Comparison of ENCODE assay signal across 8 cellular contexts in genomic region chr19:1275260-1275975, GRCh38. TPM values are rescaled to one million over a fixed set of nuclear protein-coding genes. Genes with fewer than 3 reads are reported as not detected.
A peak's percentile ranks its signal among the peaks of the same experiment; 100 is the strongest.
DNase-seq lines count a peak whose midpoint lies in the region; ATAC-seq and TF ChIP-seq lines count a peak whose summit lies in the region.

TSS of gene FAM174C (plus strand) at chr19:1275530. CDS start at chr19:1275550, 20 bp downstream.

- H3K36me3 ChIP-seq in PC-3 (ENCODE audit: low read depth, low read length) (peaks cover 6% of the 10 kb centered on the region; the same call in 1 of the 2 replicates), mucosa of rectum (ENCODE audit: control insufficient read depth in 2 of 2, insufficient read depth in 2 of 2, low read length in 2 of 2) (peaks cover 48 to 53% of the 10 kb centered on the region in 2 donors)

- CTCF ChIA-PET in PC-3 (lab: Charles Lee): interaction anchor here (1.0 kb wide), 1 partner anchor 31 kb away, joined by 5 read pairs; no protein-coding TSS in a partner anchor

- BruUV-seq in PC-3 (replicated peaks; lab: Mats Ljungman, UMichigan): no TSS peak

- no peaks in the 10 kb centered on the region for H4K20me1 ChIP-seq in PC-3 (ENCODE audit: low read length)

- H2AFZ ChIP-seq in PC-3 (ENCODE audit: low read length): peak within 1 kb of the TSS; percentile 57

- H3K4me1 ChIP-seq in PC-3 (ENCODE audit: insufficient read depth, low read length) (peaks cover 52% of the 10 kb centered on the region), mucosa of rectum (ENCODE audit: control insufficient read depth in 2 of 2, insufficient read depth in 2 of 2, low read length in 2 of 2) (peaks cover 53 to 61% of the 10 kb centered on the region in 2 donors)

- POLR2A ChIA-PET in PC-3 (lab: Charles Lee; ENCODE audit: unreplicated experiment): interaction anchor here (0.6 kb wide), 1 partner anchor 9 kb away, joined by 3 read pairs; no protein-coding TSS in a partner anchor

- ATAC-seq in GM21619 (IDR thresholded peaks at IDR 0.05; ENCODE audit: unreplicated experiment) (peak; percentile 63), PC-3 (peak; percentile 69)

- H3K79me2 ChIP-seq in PC-3 (ENCODE audit: low read length): peaks cover 64% of the 10 kb centered on the region

- no peaks in the 10 kb centered on the region for H3K27me3 ChIP-seq in PC-3 (ENCODE audit: low read length)
- H3K27me3 ChIP-seq in mucosa of rectum (ENCODE audit: control insufficient read depth in 2 of 2, insufficient read depth in 2 of 2, low read length in 2 of 2): no peaks in the 10 kb centered on the region

- peak within 1 kb of the TSS; percentile 95 for H3K27ac ChIP-seq in PC-3 (ENCODE audit: low read length)
- H3K27ac ChIP-seq in epithelial cell of prostate: peak within 1 kb of the TSS; percentile 92
- peak within 1 kb of the TSS; percentile 99 to 100 for H3K27ac ChIP-seq in mucosa of rectum (ENCODE audit: low read depth in 2 of 2, low read length in 2 of 2)

- peak within 1 kb of the TSS; percentile 95 for H3K4me2 ChIP-seq in PC-3 (ENCODE audit: low read length)

- no peaks in the 10 kb centered on the region for H3K9me2 ChIP-seq in PC-3 (replicated peaks; ENCODE audit: low read length)

- intact Hi-C loops in PC-3 (cut with micrococcal nuclease): loop anchor here (10.0 kb wide), 1 partner anchor 79 kb away; a partner anchor contains a TSS

- no peak for TF ChIP-seq CTCF in PC-3 (conservative IDR thresholded peaks at IDR 0.05; ENCODE audit: low read depth, low read length)

- peak within 1 kb of the TSS; percentile 92 for H3K9ac ChIP-seq in PC-3 (ENCODE audit: low read length)
- H3K9ac ChIP-seq in mucosa of rectum (ENCODE audit: low read depth in 1 of 2, low read length in 2 of 2): peak within 1 kb of the TSS; percentile 88 to 94

- no peaks in the 10 kb centered on the region for H3F3A ChIP-seq in PC-3 (ENCODE audit: low read length, unreplicated experiment)

- DNase-seq in DMS114 treated with DMSO at 0.1 percent for 48 hours (lab: John Stamatoyannopoulos, UW; ENCODE audit: unreplicated experiment) (peak; percentile 72), PC-3 (peak; percentile 92), activated T-cell treated with anti-CD3 and anti-CD28 coated beads for 48 hours (ENCODE audit: low read depth) (peak; percentile 95), epithelial cell of prostate (ENCODE audit: low read depth, low spot score) (peak; percentile 93)
- DNase-seq in Jurkat, Clone E6-1 (ENCODE audit: low read depth, low spot score): peak; percentile 96
- peak; percentile 98 for DNase-seq in stimulated activated CD8-positive, alpha-beta memory T cell treated with anti-CD3 and anti-CD28 coated beads, Interleukin-4, amount 100 ng/mL, for 48 hours

- H3K9me3 ChIP-seq in PC-3 (ENCODE audit: low read length) (no peaks in the 10 kb centered on the region), mucosa of rectum (ENCODE audit: control insufficient read depth in 2 of 2, low read length in 2 of 2) (no peaks in the 10 kb centered on the region)

- H3K4me3 ChIP-seq in Jurkat, Clone E6-1 (ENCODE audit: low read length): peak within 1 kb of the TSS; percentile 88
- H3K4me3 ChIP-seq in PC-3 (ENCODE audit: low read length) (peak within 1 kb of the TSS; percentile 70), mucosa of rectum (ENCODE audit: low read length in 2 of 2) (peak within 1 kb of the TSS; percentile 78 to 85)

RNA-seq across cellular contexts. Expression of gene FAM174C, which starts in this region (rescaled TPM):
- 79.3 TPM for polyA plus RNA-seq in Jurkat, Clone E6-1 (2012; ENCODE audit: insufficient read depth, insufficient read length)
- total RNA-seq in PC-3 (2014; rRNA removed): 110 and 133 TPM in 2 replicates

Comparison
In these comparisons a context has a peak if more than half of its experiments do, and no peak if none do; other contexts are left out.
1. Peak in every context shown above with its lines: DNase-seq, ATAC-seq, H3K4me3 ChIP-seq and H3K27ac ChIP-seq.